Comparison of ENCODE assay signal across 25 cellular contexts in the genomic region with DNA sequence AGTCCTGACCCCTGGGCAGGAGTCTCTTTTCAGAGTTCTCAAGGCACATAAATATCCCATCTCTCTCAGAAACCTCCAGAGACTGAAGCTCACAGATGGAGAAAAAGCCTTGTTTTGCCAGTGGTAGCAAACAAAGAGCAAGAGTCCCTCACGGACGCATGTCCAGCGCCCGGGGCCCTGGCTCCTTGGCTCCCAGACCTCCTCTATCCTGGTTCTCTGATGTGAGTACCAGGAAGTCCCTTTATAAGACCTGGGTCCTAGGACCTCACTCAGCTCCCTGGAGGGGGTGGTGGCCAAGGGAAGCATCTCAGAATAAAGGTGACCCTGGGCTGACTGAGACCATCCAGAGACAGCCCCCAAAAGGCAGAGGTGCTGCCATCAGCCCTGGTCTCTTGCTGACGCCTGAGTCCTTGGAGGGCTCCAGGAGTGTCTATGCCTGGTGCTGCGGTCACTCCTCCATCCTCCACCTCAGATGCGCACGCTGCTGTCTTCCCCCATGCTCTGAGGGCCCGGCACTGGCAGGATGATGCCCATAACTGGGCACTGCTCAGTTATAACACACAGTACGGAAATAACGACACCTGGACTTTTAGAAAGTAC.
"Had no signal": no experiment of that assay in that cellular context is flagged by ENCODE, and none has a peak within 500 bp of the region (broad histone marks: within the 10 kb centered on the region; RNA-seq: fewer than 3 reads in every experiment).

No MANE protein-coding gene starts in this region.

- H3K27ac ChIP-seq: brain microvascular endothelial cell, Peyer's patch had no signal

- DNase-seq: activated B cell treated with CpG ODN at 0.5 μM for 24 hours; activated CD4-positive, alpha-beta T cell treated with anti-CD3 and anti-CD28 coated beads for 1 hour; activated CD4-positive, alpha-beta T cell treated with anti-CD3 and anti-CD28 coated beads, Interleukin-2, amount 10 ng/mL, durations not matched to agents 24 days and 14 days; activated CD4-positive, alpha-beta T cell treated with anti-CD3 and anti-CD28 coated beads, Interleukin-2, amount 50 U/mL, for 48 hours; activated CD8-positive, alpha-beta memory T cell treated with anti-CD3 and anti-CD28 coated beads, Interleukin-2, amount 10 ng/mL, durations not matched to agents 7 days and 5 days; activated effector memory CD4-positive, alpha-beta T cell treated with Interleukin-2 at 50 U/mL for 16 hours; activated naive CD4-positive, alpha-beta T cell treated with Interleukin-2 at 50 U/mL for 16 hours; activated T-cell treated with anti-CD3 and anti-CD28 coated beads, Interleukin-2, amount 50 U/mL, for 24 hours; amygdala; brain microvascular endothelial cell; IMR-90; Kasumi-1; KBM-7; NCI-H1048; NCI-H2029; NCI-H345; NCI-H510A; NCI-H526 treated with DMSO at 0.1 percent for 48 hours; NK-92 treated with Interleukin-12 subunit alpha and Interleukin-12 subunit beta, amount 100 ng/mL, for 24 hours; OCI-M1; SIG-M5; T-cell; T-helper 2 cell; T1000 had no signal

- H3K9me3 ChIP-seq: Peyer's patch had no signal

- H3K4me3 ChIP-seq: Peyer's patch had no signal

- H3K36me3 ChIP-seq: brain microvascular endothelial cell had no signal

- H3K27me3 ChIP-seq: brain microvascular endothelial cell, Peyer's patch had no signal

- ATAC-seq: activated CD8-positive, alpha-beta memory T cell treated with anti-CD3 and anti-CD28 coated beads, Interleukin-2, amount 10 ng/mL, durations not matched to agents 7 days and 5 days; T-cell had no signal
